In genomic region chr11:83951521-83951920, GRCh38 we compare ENCODE assay signal across 1 cellular context.
TF ChIP-seq lines count a peak whose summit lies in the region.

No MANE protein-coding gene starts in this region.

TF ChIP-seq in WTC11, 78 proteins besides CTCF, POLR2A, EP300 and RAD21 (continued from another document):
- TF ChIP-seq HMGA2 (CRISPR knock-in tag; IDR thresholded peaks at IDR 0.05) = no peak
